ENCODE assay signal across 24 cellular contexts in genomic region chr2:240936106-240936505, GRCh38. TPM values are rescaled to one million over a fixed set of nuclear protein-coding genes. Genes with fewer than 3 reads are reported as not detected.
DNase-seq lines count a peak whose midpoint lies in the region; TF ChIP-seq lines count a peak whose summit lies in the region.
"Had no signal": no experiment of that assay in that cellular context is flagged by ENCODE, and none has a peak within 500 bp of the region (broad histone marks: within the 10 kb centered on the region; RNA-seq: fewer than 3 reads in every experiment).

No MANE protein-coding gene starts in this region.

- peak; percentile 2 for DNase-seq in activated CD4-positive, alpha-beta memory T cell treated with anti-CD3 and anti-CD28 coated beads for 36 hours
- no peak for DNase-seq in activated CD4-positive, alpha-beta memory T cell treated with anti-CD3 and anti-CD28 coated beads, Interleukin-2, amount 10 ng/mL, durations not matched to agents 7 days and 5 days
- peak; percentile 68 for DNase-seq in cardiac septum (ENCODE audit: low spot score)
- no peak for DNase-seq in left ventricle myocardium inferior
- no peak for DNase-seq in glutamatergic neuron
- peak; percentile 51 for DNase-seq in spleen
- no peak for DNase-seq in NCI-H526 treated with DMSO at 0.1 percent for 48 hours (lab: John Stamatoyannopoulos, UW)
- DNase-seq in GF-D8 (lab: John Stamatoyannopoulos, UW) = no peak
- DNase-seq: AML-193, DMS79, HFFc6, IMR-90, NCI-H1417 treated with DMSO at 0.1 percent for 48 hours, NCI-H187 treated with DMSO at 0.1 percent for 48 hours, NCI-H2227 treated with DMSO at 0.1 percent for 48 hours, NCI-H510A treated with DMSO at 0.1 percent for 48 hours, NCI-H82, OCI-M1 had no signal

- TF ChIP-seq POLR2A in spleen (IDR thresholded peaks at IDR 0.05) = no peak

- peaks cover 9% of the 10 kb centered on the region for H3K27me3 Mint-ChIP-seq in activated CD4-positive, alpha-beta memory T cell treated with anti-CD3 and anti-CD28 coated beads for 36 hours
- peaks cover 25% of the 10 kb centered on the region for H3K27me3 Mint-ChIP-seq in activated CD4-positive, alpha-beta memory T cell treated with anti-CD3 and anti-CD28 coated beads, Interleukin-2, amount 10 ng/mL, durations not matched to agents 7 days and 5 days
- H3K27me3 Mint-ChIP-seq in glutamatergic neuron (ENCODE audit: unreplicated experiment) = peaks cover 3% of the 10 kb centered on the region

- CTCF ChIA-PET in activated CD4-positive, alpha-beta memory T cell treated with anti-CD3 and anti-CD28 coated beads for 36 hours (lab: Charles Lee) = interaction anchor here (1.0 kb wide), 1 partner anchor 22 kb away, joined by 3 read pairs; no protein-coding TSS in a partner anchor
- CTCF ChIA-PET in activated CD4-positive, alpha-beta memory T cell treated with anti-CD3 and anti-CD28 coated beads, Interleukin-2, amount 10 ng/mL, durations not matched to agents 7 days and 5 days (lab: Charles Lee) = interaction anchor here (1.1 to 1.2 kb wide), 2 partner anchors 22 to 463 kb away, joined by 3 to 4 read pairs; no protein-coding TSS in a partner anchor

- no peaks in the 10 kb centered on the region for H3K4me1 ChIP-seq in left ventricle myocardium inferior
- peaks cover 0 to 13% (median 0%) of the 10 kb centered on the region in 6 donors for H3K4me1 ChIP-seq in spleen

- POLR2A ChIA-PET in activated CD4-positive, alpha-beta memory T cell treated with anti-CD3 and anti-CD28 coated beads for 36 hours (lab: Charles Lee) = no interaction called here
- POLR2A ChIA-PET in activated CD4-positive, alpha-beta memory T cell treated with anti-CD3 and anti-CD28 coated beads, Interleukin-2, amount 10 ng/mL, durations not matched to agents 7 days and 5 days (lab: Charles Lee) = no interaction called here

- H3K27me3 ChIP-seq in left ventricle myocardium inferior (ENCODE audit: low read depth) (peaks cover 17% of the 10 kb centered on the region), spleen (replicated peaks in 1 of 7) (no peaks in the 10 kb centered on the region)

- intact Hi-C loops in activated CD4-positive, alpha-beta memory T cell treated with anti-CD3 and anti-CD28 coated beads for 36 hours (cut with micrococcal nuclease) = no loop called here
- intact Hi-C loops in cardiac septum (cut with DNase I) = no loop called here
- intact Hi-C loops in left ventricle myocardium inferior (cut with micrococcal nuclease) = no loop called here
- intact Hi-C loops in spleen (cut with DNase I; ENCODE audit: low total_unique reads) = no loop called here

- H3K4me1 Mint-ChIP-seq in activated CD4-positive, alpha-beta memory T cell treated with anti-CD3 and anti-CD28 coated beads for 36 hours (ENCODE audit: low read depth) = no peaks in the 10 kb centered on the region
- H3K4me1 Mint-ChIP-seq in activated CD4-positive, alpha-beta memory T cell treated with anti-CD3 and anti-CD28 coated beads, Interleukin-2, amount 10 ng/mL, durations not matched to agents 7 days and 5 days = no peaks in the 10 kb centered on the region
- H3K4me1 Mint-ChIP-seq in glutamatergic neuron (ENCODE audit: low read depth, unreplicated experiment) = no peaks in the 10 kb centered on the region

- H3K27ac ChIP-seq in left ventricle myocardium inferior (replicated peaks) (no peak overlapping the region), spleen (no peak overlapping the region)
- H3K27ac ChIP-seq: 22Rv1, C4-2B, RWPE1 had no signal

- H3K36me3 ChIP-seq in left ventricle myocardium inferior (no peaks in the 10 kb centered on the region), spleen (no peaks in the 10 kb centered on the region)

- peaks cover 33% of the 10 kb centered on the region for H3K9me3 ChIP-seq in left ventricle myocardium inferior (replicated peaks)
- peaks cover 0 to 32% (median 20%) of the 10 kb centered on the region in 8 donors for H3K9me3 ChIP-seq in spleen

- no peaks in the 10 kb centered on the region for H3K36me3 Mint-ChIP-seq in activated CD4-positive, alpha-beta memory T cell treated with anti-CD3 and anti-CD28 coated beads for 36 hours
- H3K36me3 Mint-ChIP-seq in activated CD4-positive, alpha-beta memory T cell treated with anti-CD3 and anti-CD28 coated beads, Interleukin-2, amount 10 ng/mL, durations not matched to agents 7 days and 5 days (ENCODE audit: low read depth) = no peaks in the 10 kb centered on the region
- peaks cover 19% of the 10 kb centered on the region for H3K36me3 Mint-ChIP-seq in glutamatergic neuron (ENCODE audit: unreplicated experiment)

- H3K9me3 Mint-ChIP-seq in activated CD4-positive, alpha-beta memory T cell treated with anti-CD3 and anti-CD28 coated beads for 36 hours = peaks cover 17% of the 10 kb centered on the region
- no peaks in the 10 kb centered on the region for H3K9me3 Mint-ChIP-seq in activated CD4-positive, alpha-beta memory T cell treated with anti-CD3 and anti-CD28 coated beads, Interleukin-2, amount 10 ng/mL, durations not matched to agents 7 days and 5 days
- H3K9me3 Mint-ChIP-seq in glutamatergic neuron (ENCODE audit: unreplicated experiment) = peaks cover 15% of the 10 kb centered on the region

- 82 to 91% (median 87%) methylated on average over 9 of the region's 9 CpGs for WGBS in spleen, 5 donors

- TF ChIP-seq CTCF in left ventricle myocardium inferior (IDR thresholded peaks at IDR 0.05; ENCODE audit: borderline replicate concordance) (no peak), glutamatergic neuron (IDR thresholded peaks at IDR 0.05; ENCODE audit: partially characterized antibody, unreplicated experiment) (no peak), spleen (IDR thresholded peaks at IDR 0.05 in 8 of 11, conservative IDR thresholded peaks at IDR 0.05 in 3 of 11) (no peak)

- H3K4me3 ChIP-seq in left ventricle myocardium inferior (no peak overlapping the region), spleen (no peak overlapping the region)

- H3K4me3 Mint-ChIP-seq in activated CD4-positive, alpha-beta memory T cell treated with anti-CD3 and anti-CD28 coated beads for 36 hours = no peak overlapping the region
- H3K4me3 Mint-ChIP-seq in activated CD4-positive, alpha-beta memory T cell treated with anti-CD3 and anti-CD28 coated beads, Interleukin-2, amount 10 ng/mL, durations not matched to agents 7 days and 5 days = no peak overlapping the region
- H3K4me3 Mint-ChIP-seq in glutamatergic neuron (ENCODE audit: unreplicated experiment) = no peak overlapping the region
- H3K4me3 Mint-ChIP-seq: HFFc6 had no signal

- no peak overlapping the region for H3K27ac Mint-ChIP-seq in activated CD4-positive, alpha-beta memory T cell treated with anti-CD3 and anti-CD28 coated beads for 36 hours
- H3K27ac Mint-ChIP-seq in activated CD4-positive, alpha-beta memory T cell treated with anti-CD3 and anti-CD28 coated beads, Interleukin-2, amount 10 ng/mL, durations not matched to agents 7 days and 5 days = no peak overlapping the region
- peak overlapping the region; percentile 23 for H3K27ac Mint-ChIP-seq in glutamatergic neuron (ENCODE audit: unreplicated experiment)
- H3K27ac Mint-ChIP-seq: HFFc6 had no signal

RNA-seq across cellular contexts. Expression of gene CROCC2, which starts 30.0 kb away (rescaled TPM):
- total RNA-seq in activated CD4-positive, alpha-beta memory T cell treated with anti-CD3 and anti-CD28 coated beads for 36 hours = not detected
- total RNA-seq in activated CD4-positive, alpha-beta memory T cell treated with anti-CD3 and anti-CD28 coated beads, Interleukin-2, amount 10 ng/mL, durations not matched to agents 7 days and 5 days = not detected
- total RNA-seq in cardiac septum (not detected), left ventricle myocardium inferior (not detected), glutamatergic neuron (ENCODE audit: unreplicated experiment) (not detected), spleen (1 to 10 TPM in 4 of 7 donors, under 1 TPM in 3; 0.29 to 3.6 (median 1.1) TPM)
- polyA plus RNA-seq in spleen = under 1 TPM; 0.04 to 0.74 (median 0.17) TPM
- total RNA-seq: HFFc6, HT-29, IMR-90, M059J had no signal
- polyA plus RNA-seq: IMR-90 had no signal

RNA-seq across cellular contexts. Expression of gene MAB21L4, which starts 40.1 kb away (rescaled TPM):
- total RNA-seq in activated CD4-positive, alpha-beta memory T cell treated with anti-CD3 and anti-CD28 coated beads for 36 hours = not detected
- not detected for total RNA-seq in activated CD4-positive, alpha-beta memory T cell treated with anti-CD3 and anti-CD28 coated beads, Interleukin-2, amount 10 ng/mL, durations not matched to agents 7 days and 5 days
- not detected for total RNA-seq in cardiac septum
- total RNA-seq in left ventricle myocardium inferior = not detected
- total RNA-seq in glutamatergic neuron (ENCODE audit: unreplicated experiment) = not detected
- total RNA-seq in spleen = under 1 TPM in 2 of 7 donors, not detected in 5; 0.33 to 0.70 TPM
- under 1 TPM in 2 of 3 donors, not detected in 1; 0.04 to 0.13 TPM for polyA plus RNA-seq in spleen
- total RNA-seq: H7, HFFc6, IMR-90, M059J had no signal
- polyA plus RNA-seq: IMR-90 had no signal

Comparison
In these comparisons a context has a peak if more than half of its experiments do, and no peak if none do; other contexts are left out.
1. DNase-seq: peak in activated CD4-positive, alpha-beta memory T cell treated with anti-CD3 and anti-CD28 coated beads for 36 hours (single experiment), cardiac septum (single experiment) and spleen (single experiment); none in activated CD4-positive, alpha-beta memory T cell treated with anti-CD3 and anti-CD28 coated beads, Interleukin-2, amount 10 ng/mL, durations not matched to agents 7 days and 5 days (single experiment), left ventricle myocardium inferior (single experiment), glutamatergic neuron (single experiment), NCI-H526 treated with DMSO at 0.1 percent for 48 hours (single experiment) and GF-D8 (single experiment).